Comparison of ENCODE assay signal across 8 cellular contexts in genomic region chr20:13009682-13010406, GRCh38. TPM values are rescaled to one million over a fixed set of nuclear protein-coding genes. Genes with fewer than 3 reads are reported as not detected.
DNase-seq lines count a peak whose midpoint lies in the region; FAIRE-seq and TF ChIP-seq lines count a peak whose summit lies in the region.

No MANE protein-coding gene starts in this region.

- FAIRE-seq in H54 (lab: Jason Lieb, UNC) (peak; percentile 85), small intestine (lab: Jason Lieb, UNC) (peak; percentile 10)

- 1 to 5% (median 2%) methylated on average over 6 of the region's 6 CpGs for WGBS in small intestine, 3 donors

- peak overlapping the region; percentile 78 to 91 (median 88) for H3K4me3 Mint-ChIP-seq in immature natural killer cell

- peak overlapping the region in 1 of 2 donors; percentile 71 for H3K4me3 ChIP-seq in small intestine (ENCODE audit: low read depth in 1 of 2, low read length in 2 of 2)

- H3K27ac Mint-ChIP-seq in immature natural killer cell, result peak overlapping the region; percentile 3 to 90 (median 76)

- H3K9me3 ChIP-seq in small intestine (ENCODE audit: control insufficient read depth, low read depth), result no peaks in the 10 kb centered on the region

- peaks cover 0 to 2% (median 0%) of the 10 kb centered on the region in 6 donors for H3K9me3 Mint-ChIP-seq in immature natural killer cell

- no peak for TF ChIP-seq POLR2A in H54 (IDR thresholded peaks at IDR 0.05; ENCODE audit: low read depth, low read length)

- H3K27me3 Mint-ChIP-seq in immature natural killer cell (ENCODE audit: low read depth in 3 of 3), result peaks cover 0 to 8% (median 2%) of the 10 kb centered on the region in 3 donors

- H3K36me3 ChIP-seq in small intestine (ENCODE audit: control insufficient read depth in 2 of 2, insufficient read depth in 2 of 2, low read length in 2 of 2), result no peaks in the 10 kb centered on the region

- peaks cover 4 to 15% (median 9%) of the 10 kb centered on the region in 3 donors for H3K36me3 Mint-ChIP-seq in immature natural killer cell

- peak; percentile 10 for DNase-seq in activated CD4-positive, alpha-beta T cell treated with anti-CD3 and anti-CD28 coated beads for 48 hours
- no peak for DNase-seq in activated CD4-positive, alpha-beta T cell treated with anti-CD3 and anti-CD28 coated beads for 1 hour
- DNase-seq in H54 (ENCODE audit: insufficient read length, low spot score), result peak; percentile 35
- peak; percentile 54 for DNase-seq in LoVo (ENCODE audit: low spot score)
- DNase-seq in astrocyte of the hippocampus (ENCODE audit: low read depth, low spot score), result peak; percentile 96
- peak; percentile 15 to 34 (median 26) for DNase-seq in immature natural killer cell
- peak; percentile 74 for DNase-seq in small intestine
- no peak for DNase-seq in T1000 (lab: John Stamatoyannopoulos, UW)

- H3K27me3 ChIP-seq in small intestine (ENCODE audit: control insufficient read depth in 2 of 2, insufficient read depth in 2 of 2, low read length in 2 of 2), result no peaks in the 10 kb centered on the region

- peaks cover 31 to 53% of the 10 kb centered on the region in 2 donors for H3K4me1 Mint-ChIP-seq in immature natural killer cell

- peak overlapping the region; percentile 64 to 75 for H3K27ac ChIP-seq in small intestine (ENCODE audit: low read depth in 1 of 2, low read length in 1 of 2)

- peaks cover 0 to 2% of the 10 kb centered on the region in 2 donors for H3K4me1 ChIP-seq in small intestine (ENCODE audit: control insufficient read depth in 2 of 2, insufficient read depth in 1 of 2, low read depth in 1 of 2, low read length in 1 of 2)

RNA-seq across cellular contexts. Expression of gene SPTLC3, which starts 1.1 kb away (rescaled TPM):
- 1 to 10 TPM; 1.4 to 6.0 (median 2.5) TPM for polyA plus RNA-seq in immature natural killer cell
- polyA plus RNA-seq in small intestine, result 1 to 10 TPM; 4.3 to 6.0 (median 5.6) TPM

Comparison
In these comparisons a context has a peak if more than half of its experiments do, and no peak if none do; other contexts are left out.
1. DNase-seq: peak in activated CD4-positive, alpha-beta T cell treated with anti-CD3 and anti-CD28 coated beads for 48 hours (single experiment), H54 (single experiment), LoVo (single experiment), astrocyte of the hippocampus (single experiment), immature natural killer cell (3 of 3) and small intestine (single experiment); none in activated CD4-positive, alpha-beta T cell treated with anti-CD3 and anti-CD28 coated beads for 1 hour (single experiment) and T1000 (single experiment).